9 cellular contexts compared by ENCODE assay signal in the genomic region with DNA sequence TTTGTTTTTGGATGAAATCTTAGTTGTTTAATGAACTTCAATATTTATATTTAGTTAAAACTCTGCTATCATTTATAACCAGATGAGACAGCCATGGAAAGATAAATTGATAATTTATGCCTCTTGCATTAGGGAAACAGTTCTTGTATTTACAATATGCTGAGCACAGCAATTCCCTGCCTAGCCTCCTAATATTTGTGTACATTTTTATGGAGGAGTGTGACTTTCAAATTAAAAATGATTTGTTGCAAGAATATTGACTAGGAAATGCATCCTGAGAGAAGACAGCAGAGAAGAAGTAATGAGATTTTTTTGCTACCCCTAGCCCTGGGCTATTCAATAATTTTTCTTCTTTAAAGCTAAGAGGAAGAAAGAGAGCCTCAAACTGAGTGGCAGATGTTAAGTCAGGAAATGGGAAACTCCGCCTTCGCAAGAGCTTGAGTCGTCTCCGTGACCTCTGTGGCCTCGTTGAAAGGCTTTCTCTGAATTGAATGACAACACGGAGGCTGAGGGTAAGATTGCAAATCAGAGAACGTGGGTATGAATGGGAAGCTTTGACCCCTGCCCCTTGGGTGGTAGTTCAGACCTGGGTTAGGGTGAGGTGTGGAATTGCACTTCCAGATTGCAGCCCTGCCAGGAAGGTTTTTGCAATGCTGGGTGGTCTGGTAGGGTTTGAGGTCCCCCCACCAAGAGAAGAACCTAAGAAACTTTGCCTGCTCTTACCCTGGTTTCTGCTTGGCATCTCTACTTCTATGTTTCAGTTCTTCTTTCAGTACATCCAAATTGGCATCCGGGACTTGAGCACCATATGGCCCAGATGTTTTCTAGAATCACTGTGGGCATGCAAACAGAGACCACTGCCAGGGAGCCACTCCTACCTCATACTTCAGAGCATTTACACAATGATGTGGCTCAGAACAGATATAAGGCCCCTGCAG.
A peak's percentile ranks its signal among the peaks of the same experiment; 100 is the strongest.
DNase-seq lines count a peak whose midpoint lies in the region; ATAC-seq lines count a peak whose summit lies in the region.
"Had no signal": no experiment of that assay in that cellular context is flagged by ENCODE, and none has a peak within 500 bp of the region (broad histone marks: within the 10 kb centered on the region; RNA-seq: fewer than 3 reads in every experiment).

No MANE protein-coding gene starts in this region.

- no peaks in the 10 kb centered on the region for H3K9me3 ChIP-seq in MG63
- H3K9me3 ChIP-seq: neutrophil had no signal

- no peaks in the 10 kb centered on the region for H3K36me3 ChIP-seq in MG63
- H3K36me3 ChIP-seq: neutrophil had no signal

- no peaks in the 10 kb centered on the region for H3K27me3 ChIP-seq in MG63
- H3K27me3 ChIP-seq: neutrophil had no signal

- DNase-seq in stimulated activated naive CD4-positive, alpha-beta T cell (lab: John Stamatoyannopoulos, UW): peak in 4 of 6 experiments; percentile 4 to 35 (median 20)
- no peak for DNase-seq in stimulated activated naive CD4-positive, alpha-beta T cell treated with Interleukin-2 at 50 U/mL for 16 hours (lab: John Stamatoyannopoulos, UW)
- DNase-seq in NOMO-1 (lab: John Stamatoyannopoulos, UW; ENCODE audit: unreplicated experiment in 2 of 2): peak; percentile 70 to 84
- DNase-seq in foreskin melanocyte: peak; percentile 26
- DNase-seq in effector CD8-positive, alpha-beta T cell (lab: John Stamatoyannopoulos, UW): no peak
- no peak for DNase-seq in NCI-H774 (lab: John Stamatoyannopoulos, UW)
- no peak for DNase-seq in MG63

- no peak overlapping the region for H3K4me3 ChIP-seq in MG63

- peak; percentile 86 for ATAC-seq in HG02981 (IDR thresholded peaks at IDR 0.05; ENCODE audit: unreplicated experiment)

Comparison
In these comparisons a context has a peak if more than half of its experiments do, and no peak if none do; other contexts are left out.
1. DNase-seq: peak in stimulated activated naive CD4-positive, alpha-beta T cell (4 of 6), NOMO-1 (2 of 2) and foreskin melanocyte (single experiment); none in stimulated activated naive CD4-positive, alpha-beta T cell treated with Interleukin-2 at 50 U/mL for 16 hours (single experiment), effector CD8-positive, alpha-beta T cell (single experiment), NCI-H774 (single experiment) and MG63 (single experiment).